In the genomic region with DNA sequence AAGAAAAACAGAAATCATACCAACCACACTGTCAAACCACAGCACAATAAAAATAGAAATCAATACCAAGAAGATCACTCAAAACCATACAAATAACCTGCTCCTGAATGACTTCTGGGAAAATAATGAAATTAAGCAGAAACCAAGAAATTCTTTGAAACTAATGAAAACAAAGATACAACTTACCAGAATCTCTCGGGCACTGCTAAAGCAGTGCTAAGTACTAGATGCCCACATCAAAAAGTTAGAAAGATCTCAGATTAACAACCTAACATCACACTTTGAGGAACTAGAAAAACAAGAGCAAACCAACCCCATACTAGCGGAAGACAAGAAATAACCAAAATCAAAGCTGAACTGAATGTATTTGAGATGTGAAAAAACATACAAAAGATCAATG, we compare ENCODE assay signal across 1 cellular context.
TF ChIP-seq lines count a peak whose summit lies in the region.

No MANE protein-coding gene starts in this region.

TF ChIP-seq in SK-N-SH, 30 proteins besides CTCF, POLR2A, EP300 and RAD21 (continued from another document):
- TF ChIP-seq, protein P1, sequence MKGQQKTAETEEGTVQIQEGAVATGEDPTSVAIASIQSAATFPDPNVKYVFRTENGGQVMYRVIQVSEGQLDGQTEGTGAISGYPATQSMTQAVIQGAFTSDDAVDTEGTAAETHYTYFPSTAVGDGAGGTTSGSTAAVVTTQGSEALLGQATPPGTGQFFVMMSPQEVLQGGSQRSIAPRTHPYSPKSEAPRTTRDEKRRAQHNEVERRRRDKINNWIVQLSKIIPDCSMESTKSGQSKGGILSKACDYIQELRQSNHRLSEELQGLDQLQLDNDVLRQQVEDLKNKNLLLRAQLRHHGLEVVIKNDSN (IDR thresholded peaks at IDR 0.05; ENCODE audit: borderline replicate concordance, low read depth), result no peak
- TF ChIP-seq GATA2 (CRISPR knock-in tag; IDR thresholded peaks at IDR 0.05) (no peak), TAF1 (IDR thresholded peaks at IDR 0.05; ENCODE audit: borderline replicate concordance, low read depth, low read length) (no peak), MXI1 (IDR thresholded peaks at IDR 0.05; ENCODE audit: low read depth, low read length) (no peak), NFIC (IDR thresholded peaks at IDR 0.05; ENCODE audit: borderline replicate concordance) (no peak), ELF1 (IDR thresholded peaks at IDR 0.05) (no peak), JUND (IDR thresholded peaks at IDR 0.05) (no peak), GABPA (IDR thresholded peaks at IDR 0.05; ENCODE audit: low read depth) (no peak), NRF1 (IDR thresholded peaks at IDR 0.05; ENCODE audit: low read depth, low read length) (no peak)
- TF ChIP-seq, protein P2, sequence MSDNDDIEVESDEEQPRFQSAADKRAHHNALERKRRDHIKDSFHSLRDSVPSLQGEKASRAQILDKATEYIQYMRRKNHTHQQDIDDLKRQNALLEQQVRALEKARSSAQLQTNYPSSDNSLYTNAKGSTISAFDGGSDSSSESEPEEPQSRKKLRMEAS (IDR thresholded peaks at IDR 0.05; ENCODE audit: low read depth), result no peak
- TF ChIP-seq, protein P3, sequence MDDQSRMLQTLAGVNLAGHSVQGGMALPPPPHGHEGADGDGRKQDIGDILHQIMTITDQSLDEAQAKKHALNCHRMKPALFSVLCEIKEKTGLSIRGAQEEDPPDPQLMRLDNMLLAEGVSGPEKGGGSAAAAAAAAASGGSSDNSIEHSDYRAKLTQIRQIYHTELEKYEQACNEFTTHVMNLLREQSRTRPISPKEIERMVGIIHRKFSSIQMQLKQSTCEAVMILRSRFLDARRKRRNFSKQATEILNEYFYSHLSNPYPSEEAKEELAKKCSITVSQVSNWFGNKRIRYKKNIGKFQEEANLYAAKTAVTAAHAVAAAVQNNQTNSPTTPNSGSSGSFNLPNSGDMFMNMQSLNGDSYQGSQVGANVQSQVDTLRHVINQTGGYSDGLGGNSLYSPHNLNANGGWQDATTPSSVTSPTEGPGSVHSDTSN (IDR thresholded peaks at IDR 0.05), result no peak
